ENCODE assay signal across 7 cellular contexts in genomic region chr21:45139003-45139360, GRCh38.
A peak's percentile ranks its signal among the peaks of the same experiment; 100 is the strongest.
DNase-seq lines count a peak whose midpoint lies in the region; ATAC-seq and TF ChIP-seq lines count a peak whose summit lies in the region.
"Not testable (repeated sequence)": the region's sequence is repeated elsewhere in the genome, so short reads cannot be mapped to it uniquely, and the experiment has no call there.

No MANE protein-coding gene starts in this region.

- TF ChIP-seq CTCF in HEK293 (tag by site-specific recombination; IDR thresholded peaks at IDR 0.05); colonic mucosa (IDR thresholded peaks at IDR 0.05); gastroesophageal sphincter (IDR thresholded peaks at IDR 0.05); upper lobe of right lung (IDR thresholded peaks at IDR 0.05): not testable (repeated sequence)
- TF ChIP-seq CTCF in mucosa of descending colon (IDR thresholded peaks at IDR 0.05) = peak; percentile 7

- TF ChIP-seq POLR2A in gastroesophageal sphincter (IDR thresholded peaks at IDR 0.05) = not testable (repeated sequence)

- POLR2A ChIA-PET in HEK293 (lab: Yijun Ruan, JAX) = interaction anchor here (0.6 to 1.6 kb wide), 3 partner anchors 84 to 609 kb away, joined by 3 read pairs; no protein-coding TSS in a partner anchor

- not testable (repeated sequence) for ATAC-seq in gastroesophageal sphincter, mucosa of descending colon, upper lobe of right lung

- H3K9me3 ChIP-seq in HEK293 (ENCODE audit: control insufficient read depth, insufficient read depth, low read depth, low read length); colonic mucosa; gastroesophageal sphincter; mucosa of descending colon; upper lobe of right lung: not testable (repeated sequence)

- not testable (repeated sequence) for TF ChIP-seq EP300 in gastroesophageal sphincter (IDR thresholded peaks at IDR 0.05)

- H3K36me3 ChIP-seq in HEK293 (ENCODE audit: control insufficient read depth in 2 of 2, insufficient read depth in 1 of 2, low read length in 2 of 2); colonic mucosa; mucosa of descending colon (ENCODE audit: low read depth); upper lobe of right lung: not testable (repeated sequence)
- peaks cover 0 to 26% of the 10 kb centered on the region in 2 donors for H3K36me3 ChIP-seq in gastroesophageal sphincter

- CTCF ChIA-PET in HEK293 (lab: Yijun Ruan, JAX) = interaction anchor here (0.6 to 8.0 kb wide), 63 partner anchors 11 to 742 kb away, joined by 3 to 333 read pairs (median 6); partner anchors contain the start of genes POFUT2 and SLX9

- not testable (repeated sequence) for H3K27me3 ChIP-seq in colonic mucosa, gastroesophageal sphincter, upper lobe of right lung

- WGBS in gastroesophageal sphincter (ENCODE audit: low coverage in 1 of 2), 2 donors = 38 to 90% methylated on average over 3 to 5 of the region's 7 CpGs

- DNase-seq in NCI-H69 (lab: John Stamatoyannopoulos, UW) (peak; percentile 33), amniotic epithelial cell (ENCODE audit: low read depth) (peak; percentile 39), upper lobe of right lung (peak; percentile 13)
- not testable (repeated sequence) for DNase-seq in colonic mucosa, mucosa of descending colon

- H3K9ac ChIP-seq in colonic mucosa (ENCODE audit: low read depth in 2 of 2, low read length in 2 of 2) = not testable (repeated sequence)

- intact Hi-C loops in colonic mucosa (cut with DNase I); mucosa of descending colon (cut with DNase I, micrococcal nuclease); upper lobe of right lung (cut with DNase I): not testable (repeated sequence)

- not testable (repeated sequence) for H3K27ac ChIP-seq in HEK293 (ENCODE audit: extremely low read depth, low read depth, low read length); upper lobe of right lung
- H3K27ac ChIP-seq in colonic mucosa (peak overlapping the region; percentile 16), gastroesophageal sphincter (peak overlapping the region in 3 of 4 donors; percentile 57 to 77 (median 58))

- H3K4me3 ChIP-seq in HEK293 (ENCODE audit: low read depth, low read length); colonic mucosa; gastroesophageal sphincter; mucosa of descending colon; upper lobe of right lung: not testable (repeated sequence)

- not testable (repeated sequence) for H3K4me1 ChIP-seq in HEK293 (ENCODE audit: control insufficient read depth, insufficient read depth, low read length); colonic mucosa; mucosa of descending colon (ENCODE audit: low read depth); upper lobe of right lung
- H3K4me1 ChIP-seq in gastroesophageal sphincter = peaks cover 6 to 91% (median 27%) of the 10 kb centered on the region in 3 donors

TF ChIP-seq in HEK293, 187 proteins besides CTCF, POLR2A, EP300 and RAD21:
- TF ChIP-seq ZNF423 (tag by site-specific recombination; IDR thresholded peaks at IDR 0.05) (0 out of 2 replicates have a peak, but pooled peaks have one; percentile 11), KLF1 (tag by site-specific recombination; IDR thresholded peaks at IDR 0.05) (0 out of 2 replicates have a peak, but pooled peaks have one; percentile 17), GLIS1 (tag by site-specific recombination; IDR thresholded peaks at IDR 0.05) (peak; percentile 57), ZIC2 (tag by site-specific recombination; IDR thresholded peaks at IDR 0.05) (0 out of 2 replicates have a peak, but pooled peaks have one; percentile 15), KLF17 (tag by site-specific recombination; IDR thresholded peaks at IDR 0.05) (peak; percentile 59; the same call in 1 of the 2 replicates), ZFHX2 (tag by site-specific recombination; conservative IDR thresholded peaks at IDR 0.05) (0 out of 2 replicates have a peak, but pooled peaks have one; percentile 8)
